ENCODE assay signal across 8 cellular contexts in the genomic region with DNA sequence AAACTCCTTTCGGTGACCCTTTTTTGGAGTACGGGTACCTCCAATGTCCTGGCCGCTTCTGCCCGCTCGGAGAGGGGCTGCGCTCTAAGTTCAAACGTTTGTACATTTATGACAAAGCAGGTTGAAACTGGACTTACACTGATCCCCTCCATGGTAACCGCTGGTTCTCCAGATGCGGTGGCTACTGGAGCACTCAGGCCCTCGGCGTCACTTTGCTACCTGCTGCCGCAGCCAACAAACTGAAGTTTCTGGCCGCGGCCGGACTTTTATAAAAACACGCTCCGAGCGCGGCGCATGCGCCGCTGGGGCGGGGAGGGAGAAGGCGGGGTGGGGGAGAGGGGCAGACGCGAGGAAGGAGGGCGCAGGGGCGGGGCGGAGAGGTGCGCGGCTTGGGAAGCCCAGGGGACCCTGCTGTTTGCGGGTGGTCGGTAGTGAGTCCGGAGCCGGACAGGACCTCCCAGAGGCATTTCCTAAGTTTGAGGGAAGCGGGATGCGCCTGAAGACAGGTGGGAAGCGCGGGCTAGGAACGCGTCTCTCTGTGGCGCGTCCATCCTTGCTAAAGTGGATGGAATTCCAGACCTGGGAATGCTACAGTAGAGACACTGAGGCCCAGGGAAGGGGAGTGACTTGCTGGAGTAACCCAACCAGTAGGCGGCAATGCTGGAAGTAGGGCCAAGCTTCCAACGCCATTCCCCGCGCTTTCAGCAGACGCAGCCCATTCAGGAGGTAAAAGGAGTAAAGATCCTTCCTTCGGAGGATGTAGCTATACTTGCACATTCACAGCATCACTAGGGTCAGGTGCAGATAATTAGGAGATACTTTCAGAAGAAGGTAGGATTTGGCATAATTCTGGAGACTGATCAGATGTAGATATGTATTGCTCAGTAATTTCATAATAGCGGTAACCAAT. TPM values are rescaled to one million over a fixed set of nuclear protein-coding genes. Genes with fewer than 3 reads are reported as not detected.
DNase-seq lines count a peak whose midpoint lies in the region; ATAC-seq and TF ChIP-seq lines count a peak whose summit lies in the region.

CXCR4 (minus strand) TSS at position 241 of the 910 bp plus-strand sequence; CDS start at position 152, 89 bp downstream.

- TF ChIP-seq CTCF in RWPE1 (conservative IDR thresholded peaks at IDR 0.05; ENCODE audit: low read depth) (no peak), ovary (IDR thresholded peaks at IDR 0.05) (no peak), thoracic aorta (IDR thresholded peaks at IDR 0.05) (no peak)

- intact Hi-C loops in ovary (cut with DNase I), result no loop called here

- no peak for ATAC-seq in thoracic aorta (ENCODE audit: insufficient number of reproducible peaks, low FRiP score, low read depth)

- peak; percentile 70 for DNase-seq in 8988T
- peak; percentile 18 for DNase-seq in RWPE1 (ENCODE audit: low spot score)
- DNase-seq in activated effector memory CD4-positive, alpha-beta T cell treated with anti-CD3 and anti-CD28 coated beads, Interleukin-2, amount 50 U/mL, for 16 hours, result peak; percentile 95
- DNase-seq in glomerular visceral epithelial cell (ENCODE audit: extremely low spot score), result peak; percentile 36
- DNase-seq in ovary, result peak in 4 of 5 donors; percentile 30 to 48 (median 34)
- DNase-seq in thoracic aorta (ENCODE audit: low spot score), result no peak

- H3K27me3 Mint-ChIP-seq in IgD-negative memory B cell, result no peaks in the 10 kb centered on the region

- peaks cover 0 to 3% (median 2%) of the 10 kb centered on the region in 3 donors for H3K9me3 Mint-ChIP-seq in IgD-negative memory B cell

- H3K4me3 Mint-ChIP-seq in IgD-negative memory B cell, result peak within 1 kb of the TSS; percentile 96 to 99 (median 98)

- H3K4me1 ChIP-seq in ovary (ENCODE audit: insufficient read depth), result peaks cover 4% of the 10 kb centered on the region
- H3K4me1 ChIP-seq in thoracic aorta (ENCODE audit: control insufficient read depth in 1 of 2, low read depth in 2 of 2), result peaks cover 2 to 23% of the 10 kb centered on the region in 2 donors

- H3K27ac ChIP-seq in RWPE1, result no peak within 1 kb of the TSS
- no peak within 1 kb of the TSS for H3K27ac ChIP-seq in ovary
- H3K27ac ChIP-seq in thoracic aorta, result peak within 1 kb of the TSS in 1 of 2 donors; percentile 48

- POLR2A ChIA-PET in RWPE1 (lab: Yijun Ruan, JAX; ENCODE audit: low non-redundant PET), result no interaction called here

- in situ Hi-C loops in GM18951 (cut with MboI; ENCODE audit: low sequenced_read_pairs, unreplicated experiment), result no loop called here

- H3K27me3 ChIP-seq in ovary (no peaks in the 10 kb centered on the region), thoracic aorta (replicated peaks; ENCODE audit: insufficient read depth) (no peaks in the 10 kb centered on the region)

- WGBS in ovary, 3 donors, result 1% methylated on average over 49 to 50 of the region's 50 CpGs

- no peaks in the 10 kb centered on the region for H3K9me3 ChIP-seq in ovary
- no peaks in the 10 kb centered on the region for H3K9me3 ChIP-seq in thoracic aorta

- H3K27ac Mint-ChIP-seq in IgD-negative memory B cell, result peak within 1 kb of the TSS; percentile 99 to 100 (median 100)

- peaks cover 28 to 48% (median 44%) of the 10 kb centered on the region in 3 donors for H3K4me1 Mint-ChIP-seq in IgD-negative memory B cell

- peak; percentile 96 for TF ChIP-seq POLR2A in GM18951 (IDR thresholded peaks at IDR 0.05; ENCODE audit: extremely low read depth, insufficient read depth, insufficient read length)
- TF ChIP-seq POLR2A in ovary (IDR thresholded peaks at IDR 0.05), result no peak

- H3K36me3 ChIP-seq in ovary (no peaks in the 10 kb centered on the region), thoracic aorta (no peaks in the 10 kb centered on the region)

- no peak for TF ChIP-seq EP300 in ovary (IDR thresholded peaks at IDR 0.05)

- CTCF ChIA-PET in RWPE1 (lab: Yijun Ruan, JAX), result no interaction called here

- H3K36me3 Mint-ChIP-seq in IgD-negative memory B cell, result peaks cover 26% of the 10 kb centered on the region

- H3K4me3 ChIP-seq in ovary (peak within 1 kb of the TSS; percentile 17), thoracic aorta (peak within 1 kb of the TSS; percentile 74)

RNA-seq across cellular contexts. Expression of gene CXCR4, which starts in this region (rescaled TPM):
- polyA plus RNA-seq in IgD-negative memory B cell, result 862 TPM
- total RNA-seq in ovary, result 10 to 100 TPM in 2 of 7 donors, 1 to 10 TPM in 5; 2.7 to 20.2 (median 6.2) TPM
- polyA plus RNA-seq in ovary, result 10 to 100 TPM in 1 of 2 donors, 1 to 10 TPM in 1; 8.9 to 33.0 TPM
- total RNA-seq in thoracic aorta, result 10 to 100 TPM; 26.3 to 42.2 TPM

Comparison
In these comparisons a context has a peak if more than half of its experiments do, and no peak if none do; other contexts are left out.
1. RNA of gene CXCR4 (polyA plus RNA-seq): 862 TPM in IgD-negative memory B cell (single experiment); 8.9 to 33.0 TPM in ovary; every median in the first group is over 10 times any median in the second.